In the genomic region with DNA sequence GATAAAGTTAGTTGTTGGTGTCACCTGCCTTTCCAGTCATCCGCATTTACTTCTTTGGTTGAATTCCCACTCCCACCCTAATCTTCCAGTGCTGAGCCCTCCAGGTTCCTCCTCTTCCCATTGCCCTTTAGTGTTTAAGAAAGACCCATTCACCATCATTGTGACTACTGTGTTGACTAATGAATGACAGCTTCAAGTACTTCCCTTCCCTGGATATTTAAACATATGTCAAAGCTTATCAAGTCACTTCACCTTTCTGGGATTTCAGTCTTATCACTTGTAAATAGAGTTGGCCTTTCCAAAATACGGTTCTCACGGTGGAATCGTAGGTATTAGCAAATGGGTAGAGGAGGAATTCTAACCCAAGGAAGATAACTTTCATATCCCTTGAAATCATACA, we compare ENCODE assay signal across 17 cellular contexts.
"Had no signal": no experiment of that assay in that cellular context is flagged by ENCODE, and none has a peak within 500 bp of the region (broad histone marks: within the 10 kb centered on the region; RNA-seq: fewer than 3 reads in every experiment).

No MANE protein-coding gene starts in this region.

- H3K4me3 ChIP-seq: coronary artery, gastrocnemius medialis, neural progenitor cell, ovary, skin epidermis, upper lobe of right lung had no signal

- H3K27me3 ChIP-seq: gastrocnemius medialis, neural progenitor cell, ovary, upper lobe of right lung had no signal

- H3K9me3 ChIP-seq: gastrocnemius medialis, ovary, upper lobe of right lung had no signal

- H3K4me1 ChIP-seq: neural progenitor cell, upper lobe of right lung had no signal

- H3K36me3 ChIP-seq: gastrocnemius medialis, neural progenitor cell, ovary, upper lobe of right lung had no signal

- H3K27ac ChIP-seq: coronary artery, gastrocnemius medialis, neural progenitor cell, upper lobe of right lung had no signal

- DNase-seq: central memory CD4-positive, alpha-beta T cell; effector CD4-positive, alpha-beta T cell; gastrocnemius medialis; glutamatergic neuron; natural killer cell; nucleus accumbens; ovary; stimulated activated CD4-positive, alpha-beta T cell treated with anti-CD3 and anti-CD28 coated beads, Interleukin-2, amount 100 ng/mL, for 24 hours; stimulated activated CD4-positive, alpha-beta T cell treated with anti-CD3 and anti-CD28 coated beads, Interleukin-4, amount 100 ng/mL, for 4 hours; stimulated activated naive B cell treated with anti-CD40 and anti-IgM and Interleukin-4, amounts not matched to agents 10 μg/mL and 1 μg/mL and 100 μg/mL, for 72 hours; stimulated activated naive CD8-positive, alpha-beta T cell treated with anti-CD3 and anti-CD28 coated beads, Interleukin-15, amount 100 ng/mL, for 72 hours; substantia nigra; upper lobe of right lung had no signal

- ATAC-seq: gastrocnemius medialis; natural killer cell; sciatic nerve; stimulated activated naive B cell treated with anti-CD40 and anti-IgM and Interleukin-4, amounts not matched to agents 10 μg/mL and 1 μg/mL and 100 μg/mL, for 72 hours; stimulated activated naive CD8-positive, alpha-beta T cell treated with anti-CD3 and anti-CD28 coated beads, Interleukin-15, amount 100 ng/mL, for 72 hours; upper lobe of right lung had no signal
